Comparison of ENCODE assay signal across 9 cellular contexts in the genomic region with DNA sequence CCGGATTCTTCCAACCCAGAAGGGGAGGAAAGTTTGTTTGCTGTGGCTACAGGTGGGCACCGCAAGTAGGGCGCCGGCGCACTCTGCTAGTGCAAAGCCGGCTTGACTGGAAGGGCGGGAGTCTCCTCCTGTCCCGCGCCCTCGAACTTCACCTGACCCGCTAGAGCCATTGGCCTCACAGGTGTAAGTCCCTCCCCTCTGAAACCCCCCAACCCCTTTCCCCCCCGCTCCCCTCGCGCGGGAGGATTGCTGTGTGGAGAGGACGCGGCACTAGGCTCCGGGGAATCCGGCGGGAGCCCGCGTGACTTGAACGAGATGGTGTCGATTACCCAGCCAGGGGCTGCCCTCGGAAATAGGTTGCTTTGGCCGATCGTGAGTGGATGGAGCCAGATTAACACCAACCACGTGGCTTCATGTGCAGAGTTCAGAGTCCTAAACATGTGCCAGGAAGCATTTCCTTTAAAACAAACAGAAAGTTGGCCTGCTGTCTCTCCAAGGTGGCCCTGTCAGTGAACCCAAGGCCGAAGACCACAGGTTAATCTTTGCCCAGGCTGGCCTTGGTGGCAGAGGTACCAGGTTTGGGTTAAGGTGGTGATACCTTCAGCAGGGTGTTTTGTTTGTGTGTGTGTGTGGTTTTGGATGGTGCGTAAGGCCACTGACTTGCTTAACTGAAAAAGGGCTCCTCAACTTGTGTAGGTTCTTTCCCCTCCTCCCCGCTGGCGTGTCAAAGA. TPM values are rescaled to one million over a fixed set of nuclear protein-coding genes. Genes with fewer than 3 reads are reported as not detected.
DNase-seq lines count a peak whose midpoint lies in the region; ATAC-seq, FAIRE-seq and TF ChIP-seq lines count a peak whose summit lies in the region.
"Had no signal": no experiment of that assay in that cellular context is flagged by ENCODE, and none has a peak within 500 bp of the region (broad histone marks: within the 10 kb centered on the region; RNA-seq: fewer than 3 reads in every experiment).

No MANE protein-coding gene starts in this region.

- intact Hi-C loops in left cardiac atrium (cut with DNase I) (no loop called here), gastrocnemius medialis (cut with DNase I; ENCODE audit: low total_unique reads) (loop anchor here (5.0 kb wide), 1 partner anchor 178 kb away; no protein-coding TSS in a partner anchor)

- ATAC-seq in GM19395 (IDR thresholded peaks at IDR 0.05; ENCODE audit: unreplicated experiment), result peak; percentile 29
- peak; percentile 24 to 38 for ATAC-seq in left cardiac atrium
- ATAC-seq in gastrocnemius medialis, result no peak

- peaks cover 10% of the 10 kb centered on the region for H3K27me3 ChIP-seq in MG63
- H3K27me3 ChIP-seq in gastrocnemius medialis, result peaks cover 20 to 25% (median 20%) of the 10 kb centered on the region in 3 donors

- in situ Hi-C loops in gastrocnemius medialis (cut with MboI; ENCODE audit: low sequenced_read_pairs in 4 of 4), result no loop called here

- DNase-seq in AG04449 (ENCODE audit: low read depth, low spot score) (no peak), MG63 (no peak), left cardiac atrium (peak; percentile 25), gastrocnemius medialis (no peak), RCC 7860 (ENCODE audit: low spot score) (no peak), NCI-H1092 (lab: John Stamatoyannopoulos, UW) (no peak)
- peak; percentile 74 for DNase-seq in activated T-cell treated with anti-CD3 and anti-CD28 coated beads, Interleukin-2, amount 50 U/mL, for 1 hour

- H3K27ac ChIP-seq in gastrocnemius medialis, result peak overlapping the region in 1 of 4 donors; percentile 7

- peaks cover 0 to 8% of the 10 kb centered on the region in 2 donors for H3K4me1 ChIP-seq in gastrocnemius medialis

- H3K36me3 ChIP-seq in MG63 (no peaks in the 10 kb centered on the region), gastrocnemius medialis (no peaks in the 10 kb centered on the region)

- no peak for TF ChIP-seq CTCF in AG04449 (IDR thresholded peaks at IDR 0.05; ENCODE audit: insufficient read depth, low read length, missing control alignments)
- no peak for TF ChIP-seq CTCF in gastrocnemius medialis (IDR thresholded peaks at IDR 0.05 in 4 of 5, conservative IDR thresholded peaks at IDR 0.05 in 1 of 5)

- H3K9me3 ChIP-seq in MG63 (no peaks in the 10 kb centered on the region), gastrocnemius medialis (no peaks in the 10 kb centered on the region)

- no peak for TF ChIP-seq POLR2A in gastrocnemius medialis (IDR thresholded peaks at IDR 0.05)

- H3K4me3 ChIP-seq in AG04449 (ENCODE audit: low read depth, low read length) (peak overlapping the region; percentile 60; the same call in 1 of the 2 replicates), MG63 (peak overlapping the region; percentile 64), gastrocnemius medialis (peak overlapping the region; percentile 43 to 63 (median 56))

- no peak for FAIRE-seq in RCC 7860 (lab: Jason Lieb, UNC)
- FAIRE-seq: islet of Langerhans had no signal

- POLR2A ChIA-PET in AG04449 (lab: Yijun Ruan, JAX), result interaction anchor here (0.7 kb wide), 1 partner anchor 194 kb away, joined by 3 read pairs; no protein-coding TSS in a partner anchor

- CTCF ChIA-PET in AG04449 (lab: Yijun Ruan, JAX), result no interaction called here

RNA-seq across cellular contexts. Expression of a gene that starts 1.0 kb away (rescaled TPM):
- total RNA-seq in MG63 (2014; rRNA removed; shearing (Covaris generic); ENCODE audit: low replicate concordance), result 4.1 and 12.3 TPM in 2 replicates
- 10 to 100 TPM in 1 of 2 donors, 1 to 10 TPM in 1; 6.9 to 11.6 TPM for total RNA-seq in left cardiac atrium
- total RNA-seq in gastrocnemius medialis, result 1 to 10 TPM; 1.5 to 6.8 (median 2.5) TPM

Comparison
In these comparisons a context has a peak if more than half of its experiments do, and no peak if none do; other contexts are left out.
1. DNase-seq: peak in activated T-cell treated with anti-CD3 and anti-CD28 coated beads, Interleukin-2, amount 50 U/mL, for 1 hour (single experiment) and left cardiac atrium (single experiment); none in AG04449 (single experiment), MG63 (single experiment), gastrocnemius medialis (0 of 2), RCC 7860 (single experiment) and NCI-H1092 (single experiment).
2. ATAC-seq: peak in GM19395 (single experiment) and left cardiac atrium (2 of 2); none in gastrocnemius medialis (0 of 2).
3. Peak in every context shown above with its lines, with median percentiles within 50 percentile points of each other: H3K4me3 ChIP-seq.